In genomic region chr1:65149753-65150463, GRCh38 we compare ENCODE assay signal across 8 cellular contexts. TPM values are rescaled to one million over a fixed set of nuclear protein-coding genes. Genes with fewer than 3 reads are reported as not detected.
DNase-seq lines count a peak whose midpoint lies in the region; ATAC-seq and TF ChIP-seq lines count a peak whose summit lies in the region.
"Had no signal": no experiment of that assay in that cellular context is flagged by ENCODE, and none has a peak within 500 bp of the region (broad histone marks: within the 10 kb centered on the region; RNA-seq: fewer than 3 reads in every experiment).

No MANE protein-coding gene starts in this region.

- H3K4me1 ChIP-seq in HUES6 (ENCODE audit: control insufficient read depth, insufficient read depth, low read length), result peaks cover 27% of the 10 kb centered on the region

- CTCF ChIA-PET in Calu3 (lab: Charles Lee), result interaction anchor here (0.5 to 0.7 kb wide), 2 partner anchors 19 to 68 kb away, joined by 3 read pairs; no protein-coding TSS in a partner anchor

- peak overlapping the region; percentile 87 for H3K4me3 Mint-ChIP-seq in Calu3 (ENCODE audit: low read depth, unreplicated experiment)
- H3K4me3 Mint-ChIP-seq in osteocyte (ENCODE audit: unreplicated experiment), result peak overlapping the region; percentile 77

- H3K9me3 Mint-ChIP-seq in Calu3 (ENCODE audit: low read depth, unreplicated experiment), result no peaks in the 10 kb centered on the region
- H3K9me3 Mint-ChIP-seq in osteocyte (ENCODE audit: unreplicated experiment), result no peaks in the 10 kb centered on the region

- H3K9me3 ChIP-seq in HUES6 (ENCODE audit: control insufficient read depth, insufficient read depth, low read depth, low read length), result no peaks in the 10 kb centered on the region
- H3K9me3 ChIP-seq: MG63 had no signal

- H3K9ac ChIP-seq in HUES6 (ENCODE audit: low read length), result peak overlapping the region; percentile 85

- H3K27ac ChIP-seq in HUES6 (ENCODE audit: low read depth, low read length), result peak overlapping the region; percentile 87; the same call in 1 of the 2 replicates
- peak overlapping the region in 35 of 59 donors; percentile 4 to 92 (median 77) for H3K27ac ChIP-seq in dorsolateral prefrontal cortex

- no peaks in the 10 kb centered on the region for H3K36me3 ChIP-seq in HUES6 (ENCODE audit: control insufficient read depth, insufficient read depth, low read length)
- H3K36me3 ChIP-seq: MG63 had no signal

- H3K27me3 ChIP-seq in HUES6 (ENCODE audit: control insufficient read depth, insufficient read depth, low read length) (peaks cover 37% of the 10 kb centered on the region), dorsolateral prefrontal cortex (no peaks in the 10 kb centered on the region)
- H3K27me3 ChIP-seq: MG63 had no signal

- intact Hi-C loops in Calu3 (cut with micrococcal nuclease; ENCODE audit: unreplicated experiment) (loop anchor here (5.0 kb wide), 2 partner anchors 57 to 83 kb away; no protein-coding TSS in a partner anchor), dorsolateral prefrontal cortex (cut with DNase I) (no loop called here)

- peak overlapping the region; percentile 61 for H3K4me3 ChIP-seq in HUES6 (ENCODE audit: low read depth, low read length)
- peak overlapping the region in 49 of 59 donors; percentile 62 to 89 (median 83) for H3K4me3 ChIP-seq in dorsolateral prefrontal cortex

- H3K36me3 Mint-ChIP-seq in Calu3 (ENCODE audit: insufficient read depth, unreplicated experiment) (peaks cover 40% of the 10 kb centered on the region), osteocyte (ENCODE audit: unreplicated experiment) (peaks cover 2% of the 10 kb centered on the region)

- H3K4me1 Mint-ChIP-seq in Calu3 (ENCODE audit: low read depth, unreplicated experiment) (peaks cover 57% of the 10 kb centered on the region), osteocyte (ENCODE audit: unreplicated experiment) (peaks cover 24% of the 10 kb centered on the region)

- H3K27ac Mint-ChIP-seq in Calu3 (ENCODE audit: unreplicated experiment) (no peak overlapping the region), osteocyte (ENCODE audit: unreplicated experiment) (peak overlapping the region; percentile 56)

- ATAC-seq in GM19324 (IDR thresholded peaks at IDR 0.05; ENCODE audit: low FRiP score, unreplicated experiment), result no peak
- ATAC-seq in HG02938 (IDR thresholded peaks at IDR 0.05; ENCODE audit: unreplicated experiment), result no peak

- DNase-seq in Calu3 (no peak), dorsolateral prefrontal cortex (no peak), osteocyte (ENCODE audit: extremely low spot score, unreplicated experiment) (no peak), Kasumi-1 (lab: John Stamatoyannopoulos, UW) (no peak)
- DNase-seq: MG63 had no signal

- TF ChIP-seq CTCF in Calu3 (IDR thresholded peaks at IDR 0.05; ENCODE audit: unreplicated experiment) (no peak), dorsolateral prefrontal cortex (IDR thresholded peaks at IDR 0.05 in 54 of 56, conservative IDR thresholded peaks at IDR 0.05 in 2 of 56; ENCODE audit: low read depth in 1 of 56, partially characterized antibody in 56 of 56) (no peak), osteocyte (IDR thresholded peaks at IDR 0.05) (no peak)

- H3K27me3 Mint-ChIP-seq in Calu3 (ENCODE audit: unreplicated experiment) (no peaks in the 10 kb centered on the region), osteocyte (ENCODE audit: unreplicated experiment) (peaks cover 15% of the 10 kb centered on the region)

- BruUV-seq in Calu3 (replicated peaks; lab: Mats Ljungman, UMichigan), result no TSS peak

RNA-seq across cellular contexts. Expression of gene AK4, which starts 1.9 kb away (rescaled TPM):
- total RNA-seq in Calu3 (2022) (39.6 and 49.9 TPM in 2 replicates), dorsolateral prefrontal cortex (100 to 1,000 TPM in 1 of 120 experiments, 10 to 100 TPM in 119; 27.3 to 168 (median 54.4) TPM), osteocyte (22.4 and 23.4 TPM in 2 replicates)
